ENCODE assay signal across 23 cellular contexts in genomic region chr9:95615246-95615645, GRCh38.
"Had no signal": no experiment of that assay in that cellular context is flagged by ENCODE, and none has a peak within 500 bp of the region (broad histone marks: within the 10 kb centered on the region; RNA-seq: fewer than 3 reads in every experiment).

No MANE protein-coding gene starts in this region.

- FAIRE-seq: HepG2, RCC 7860 had no signal

- H3K9me3 ChIP-seq: MG63, SJSA1 had no signal

- H3K36me3 ChIP-seq: MG63, SJSA1 had no signal

- H3K27ac ChIP-seq: SJSA1, SK-N-MC had no signal

- H3K27me3 ChIP-seq: MG63, SJSA1 had no signal

- H3K4me3 ChIP-seq: MG63, SJSA1, SK-N-MC had no signal

- DNase-seq: IMR-90, Karpas-422, KG1, MG63, NCI-H1092, NCI-H1105 treated with DMSO at 0.1 percent for 48 hours, NCI-H1417 treated with DMSO at 0.1 percent for 48 hours, NCI-H146, NCI-H1694 treated with DMSO at 0.1 percent for 48 hours, NCI-H1930, NCI-H2081, NCI-H2107, NCI-H2227 treated with DMSO at 0.1 percent for 48 hours, NCI-H524, NCI-H526 treated with DMSO at 0.1 percent for 48 hours, NCI-H774, Right ventricle myocardium superior, RPMI8226, SIG-M5 had no signal
